1 cellular context compared by ENCODE assay signal in genomic region chr19:14112809-14113385, GRCh38.
TF ChIP-seq lines count a peak whose summit lies in the region.

No MANE protein-coding gene starts in this region.

TF ChIP-seq in HepG2, 621 proteins besides CTCF, POLR2A, EP300 and RAD21 (continued from another document and continues in another):
- TF ChIP-seq ZNF407 (CRISPR knock-in tag; IDR thresholded peaks at IDR 0.05; ENCODE audit: not compliant biosample characterization) (no peak), RBAK (CRISPR knock-in tag; IDR thresholded peaks at IDR 0.05) (no peak), PAF1 (CRISPR knock-in tag; IDR thresholded peaks at IDR 0.05) (no peak), ZNF430 (CRISPR knock-in tag; IDR thresholded peaks at IDR 0.05) (no peak), SMARCE1 (IDR thresholded peaks at IDR 0.05; ENCODE audit: borderline replicate concordance) (no peak), MTA1 (CRISPR knock-in tag; IDR thresholded peaks at IDR 0.05; ENCODE audit: borderline replicate concordance) (0 out of 2 replicates have a peak, but pooled peaks have one; percentile 60), ZNF12 (CRISPR knock-in tag; IDR thresholded peaks at IDR 0.05) (no peak), SMAD1 (CRISPR knock-in tag; IDR thresholded peaks at IDR 0.05; ENCODE audit: borderline replicate concordance, low read depth) (no peak), ATAD3A (CRISPR knock-in tag; IDR thresholded peaks at IDR 0.05) (no peak), ZBTB43 (CRISPR knock-in tag; conservative IDR thresholded peaks at IDR 0.05) (no peak), ZNF282 (IDR thresholded peaks at IDR 0.05; ENCODE audit: partially characterized antibody) (no peak), LRRFIP1 (CRISPR knock-in tag; conservative IDR thresholded peaks at IDR 0.05) (no peak), KLF13 (CRISPR knock-in tag; IDR thresholded peaks at IDR 0.05) (no peak), ZNF776 (CRISPR knock-in tag; IDR thresholded peaks at IDR 0.05) (no peak), ZNF678 (CRISPR knock-in tag; IDR thresholded peaks at IDR 0.05) (no peak), MED13 (CRISPR knock-in tag; IDR thresholded peaks at IDR 0.05) (no peak), ZNF225 (CRISPR knock-in tag; IDR thresholded peaks at IDR 0.05) (no peak), HOXA5 (CRISPR knock-in tag; IDR thresholded peaks at IDR 0.05) (no peak), ZNF124 (CRISPR knock-in tag; IDR thresholded peaks at IDR 0.05) (no peak), ISL2 (CRISPR knock-in tag; IDR thresholded peaks at IDR 0.05) (no peak), ZFP37 (CRISPR knock-in tag; IDR thresholded peaks at IDR 0.05; ENCODE audit: borderline replicate concordance) (no peak), ZNF792 (CRISPR knock-in tag; IDR thresholded peaks at IDR 0.05) (no peak), SKI (IDR thresholded peaks at IDR 0.05; ENCODE audit: partially characterized antibody) (no peak), ZBTB2 (CRISPR knock-in tag; IDR thresholded peaks at IDR 0.05; ENCODE audit: low read depth) (no peak), FOXM1 (CRISPR knock-in tag; IDR thresholded peaks at IDR 0.05) (no peak), STAT5B (CRISPR knock-in tag; IDR thresholded peaks at IDR 0.05) (no peak), ESRRA (CRISPR knock-in tag; IDR thresholded peaks at IDR 0.05; ENCODE audit: low read depth) (0 out of 2 replicates have a peak, but pooled peaks have one; percentile 24), MEIS2 (CRISPR knock-in tag; IDR thresholded peaks at IDR 0.05) (no peak), ZNF382 (CRISPR knock-in tag; IDR thresholded peaks at IDR 0.05; ENCODE audit: borderline replicate concordance) (no peak), ZNF44 (CRISPR knock-in tag; IDR thresholded peaks at IDR 0.05) (no peak), CEBPZ (IDR thresholded peaks at IDR 0.05; ENCODE audit: low read length) (no peak), TBL1XR1 (IDR thresholded peaks at IDR 0.05; ENCODE audit: borderline replicate concordance, low read length, partially characterized antibody) (no peak), STAG1 (CRISPR knock-in tag; IDR thresholded peaks at IDR 0.05) (no peak), ZNF775 (CRISPR knock-in tag; IDR thresholded peaks at IDR 0.05; ENCODE audit: borderline replicate concordance) (no peak), PAWR (CRISPR knock-in tag; IDR thresholded peaks at IDR 0.05; ENCODE audit: borderline replicate concordance) (no peak), ZNF468 (CRISPR knock-in tag; IDR thresholded peaks at IDR 0.05) (no peak), GABPA (IDR thresholded peaks at IDR 0.05; ENCODE audit: low read depth, low read length) (peak; percentile 28; the same call in 1 of the 2 replicates), GABPA (CRISPR knock-in tag; IDR thresholded peaks at IDR 0.05; ENCODE audit: low read depth) (peak; percentile 84), ZNF326 (CRISPR knock-in tag; IDR thresholded peaks at IDR 0.05; ENCODE audit: borderline replicate concordance) (no peak), FOXK2 (IDR thresholded peaks at IDR 0.05) (no peak), ZNF264 (CRISPR knock-in tag; IDR thresholded peaks at IDR 0.05) (no peak), FOXJ3 (CRISPR knock-in tag; IDR thresholded peaks at IDR 0.05; ENCODE audit: borderline replicate concordance) (no peak), ATF7-NPFF (CRISPR knock-in tag; IDR thresholded peaks at IDR 0.05; ENCODE audit: low read depth) (no peak), ZNF790 (CRISPR knock-in tag; IDR thresholded peaks at IDR 0.05; ENCODE audit: borderline replicate concordance) (no peak), RFXAP (CRISPR knock-in tag; IDR thresholded peaks at IDR 0.05; ENCODE audit: borderline replicate concordance) (no peak), ZSCAN21 (CRISPR knock-in tag; IDR thresholded peaks at IDR 0.05; ENCODE audit: borderline replicate concordance) (no peak)
- TF ChIP-seq, protein P1, sequence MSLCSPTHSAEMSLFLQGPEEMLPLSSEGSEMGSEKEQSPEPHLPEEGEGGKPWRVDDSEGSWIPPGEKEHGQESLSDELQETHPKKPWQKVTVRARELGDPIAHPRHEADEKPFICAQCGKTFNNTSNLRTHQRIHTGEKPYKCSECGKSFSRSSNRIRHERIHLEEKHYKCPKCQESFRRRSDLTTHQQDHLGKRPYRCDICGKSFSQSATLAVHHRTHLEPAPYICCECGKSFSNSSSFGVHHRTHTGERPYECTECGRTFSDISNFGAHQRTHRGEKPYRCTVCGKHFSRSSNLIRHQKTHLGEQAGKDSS (CRISPR knock-in tag; IDR thresholded peaks at IDR 0.05; ENCODE audit: borderline replicate concordance, low read depth), result 0 out of 2 replicates have a peak, but pooled peaks have one; percentile 53
- TF ChIP-seq, protein P2, sequence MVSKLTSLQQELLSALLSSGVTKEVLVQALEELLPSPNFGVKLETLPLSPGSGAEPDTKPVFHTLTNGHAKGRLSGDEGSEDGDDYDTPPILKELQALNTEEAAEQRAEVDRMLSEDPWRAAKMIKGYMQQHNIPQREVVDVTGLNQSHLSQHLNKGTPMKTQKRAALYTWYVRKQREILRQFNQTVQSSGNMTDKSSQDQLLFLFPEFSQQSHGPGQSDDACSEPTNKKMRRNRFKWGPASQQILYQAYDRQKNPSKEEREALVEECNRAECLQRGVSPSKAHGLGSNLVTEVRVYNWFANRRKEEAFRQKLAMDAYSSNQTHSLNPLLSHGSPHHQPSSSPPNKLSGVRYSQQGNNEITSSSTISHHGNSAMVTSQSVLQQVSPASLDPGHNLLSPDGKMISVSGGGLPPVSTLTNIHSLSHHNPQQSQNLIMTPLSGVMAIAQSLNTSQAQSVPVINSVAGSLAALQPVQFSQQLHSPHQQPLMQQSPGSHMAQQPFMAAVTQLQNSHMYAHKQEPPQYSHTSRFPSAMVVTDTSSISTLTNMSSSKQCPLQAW (CRISPR knock-in tag; IDR thresholded peaks at IDR 0.05), result no peak
- TF ChIP-seq, protein P3, sequence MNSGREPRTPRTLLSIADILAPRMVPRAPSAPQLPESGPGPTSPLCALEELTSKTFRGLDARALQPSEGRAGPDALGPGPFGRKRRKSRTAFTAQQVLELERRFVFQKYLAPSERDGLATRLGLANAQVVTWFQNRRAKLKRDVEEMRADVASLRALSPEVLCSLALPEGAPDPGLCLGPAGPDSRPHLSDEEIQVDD (CRISPR knock-in tag; IDR thresholded peaks at IDR 0.05; ENCODE audit: borderline replicate concordance), result no peak
